ENCODE assay signal across 36 cellular contexts in genomic region chr10:68461032-68461431, GRCh38.
"Had no signal": no experiment of that assay in that cellular context is flagged by ENCODE, and none has a peak within 500 bp of the region (broad histone marks: within the 10 kb centered on the region; RNA-seq: fewer than 3 reads in every experiment).

No MANE protein-coding gene starts in this region.

- H3K9me3 Mint-ChIP-seq: activated CD4-positive, alpha-beta T cell treated with anti-CD3 and anti-CD28 coated beads, Interleukin-2, amount 10 ng/mL, durations not matched to agents 7 days and 5 days; activated naive CD4-positive, alpha-beta T cell treated with anti-CD3 and anti-CD28 coated beads, Interleukin-2, amount 10 ng/mL, durations not matched to agents 7 days and 5 days; activated naive CD4-positive, alpha-beta T cell treated with anti-CD3 and anti-CD28 coated beads, Interleukin-2, amount 50 U/mL, for 24 hours; activated naive CD8-positive, alpha-beta T cell treated with anti-CD3 and anti-CD28 coated beads, Interleukin-2, amount 10 ng/mL, durations not matched to agents 7 days and 5 days; activated naive CD8-positive, alpha-beta T cell treated with anti-CD3 and anti-CD28 coated beads, Interleukin-2, amount 50 U/mL, for 24 hours; activated T-cell treated with anti-CD3 and anti-CD28 coated beads, Interleukin-2, amount 50 U/mL, for 24 hours; activated T-helper 2 cell treated with anti-CD3 and anti-CD28 coated beads, Interferon-gamma antibody, Interleukin-2, Interleukin-4, amounts not matched to agents 10 μg/mL and 5 μg/mL and 100 μg/mL, durations not matched to agents 14 hours and 24 hours and 36 hours; brain; central memory CD8-positive, alpha-beta T cell; T-helper 2 cell treated with Interferon-gamma antibody and Interleukin-4, amounts not matched to agents 5 μg/mL and 100 μg/mL, for 36 hours; WTC11 had no signal

- H3K4me3 ChIP-seq: ascending aorta, cardiac muscle cell, colonic mucosa had no signal

- H3K4me3 Mint-ChIP-seq: activated CD4-positive, alpha-beta T cell treated with anti-CD3 and anti-CD28 coated beads for 36 hours; activated CD4-positive, alpha-beta T cell treated with anti-CD3 and anti-CD28 coated beads, Interleukin-2, amount 10 ng/mL, durations not matched to agents 7 days and 5 days; activated CD8-positive, alpha-beta memory T cell treated with anti-CD3 and anti-CD28 coated beads, Interleukin-2, amount 10 ng/mL, durations not matched to agents 7 days and 5 days; activated CD8-positive, alpha-beta T cell treated with anti-CD3 and anti-CD28 coated beads, Interleukin-2, amount 10 ng/mL, durations not matched to agents 7 days and 5 days; activated naive CD4-positive, alpha-beta T cell treated with anti-CD3 and anti-CD28 coated beads, Interleukin-2, amount 10 ng/mL, durations not matched to agents 7 days and 5 days; activated naive CD4-positive, alpha-beta T cell treated with anti-CD3 and anti-CD28 coated beads, Interleukin-2, amount 50 U/mL, for 24 hours; activated naive CD8-positive, alpha-beta T cell; activated naive CD8-positive, alpha-beta T cell treated with anti-CD3 and anti-CD28 coated beads, Interleukin-2, amount 10 ng/mL, durations not matched to agents 7 days and 5 days; activated naive CD8-positive, alpha-beta T cell treated with anti-CD3 and anti-CD28 coated beads, Interleukin-2, amount 50 U/mL, for 24 hours; activated T-cell treated with anti-CD3 and anti-CD28 coated beads, Interleukin-2, amount 50 U/mL, for 24 hours; brain; central memory CD8-positive, alpha-beta T cell; T-helper 2 cell treated with Interferon-gamma antibody and Interleukin-4, amounts not matched to agents 5 μg/mL and 100 μg/mL, for 36 hours; WTC11 had no signal

- H3K4me1 Mint-ChIP-seq: activated CD4-positive, alpha-beta T cell treated with anti-CD3 and anti-CD28 coated beads for 36 hours; activated naive CD4-positive, alpha-beta T cell treated with anti-CD3 and anti-CD28 coated beads, Interleukin-2, amount 10 ng/mL, durations not matched to agents 7 days and 5 days; activated naive CD4-positive, alpha-beta T cell treated with anti-CD3 and anti-CD28 coated beads, Interleukin-2, amount 50 U/mL, for 24 hours; activated naive CD8-positive, alpha-beta T cell treated with anti-CD3 and anti-CD28 coated beads, Interleukin-2, amount 50 U/mL, for 24 hours; brain; central memory CD8-positive, alpha-beta T cell; WTC11 had no signal

- H3K9me3 ChIP-seq: ascending aorta, colonic mucosa had no signal

- H3K27ac ChIP-seq: ascending aorta, cardiac muscle cell, colonic mucosa, WERI-Rb-1 had no signal

- H3K36me3 ChIP-seq: ascending aorta, colonic mucosa had no signal

- H3K27me3 ChIP-seq: ascending aorta, cardiac muscle cell, colonic mucosa had no signal

- H3K27ac Mint-ChIP-seq: activated CD4-positive, alpha-beta T cell treated with anti-CD3 and anti-CD28 coated beads for 36 hours; activated CD4-positive, alpha-beta T cell treated with anti-CD3 and anti-CD28 coated beads, Interleukin-2, amount 10 ng/mL, durations not matched to agents 7 days and 5 days; activated CD8-positive, alpha-beta memory T cell treated with anti-CD3 and anti-CD28 coated beads, Interleukin-2, amount 10 ng/mL, durations not matched to agents 7 days and 5 days; activated CD8-positive, alpha-beta T cell treated with anti-CD3 and anti-CD28 coated beads, Interleukin-2, amount 10 ng/mL, durations not matched to agents 7 days and 5 days; activated naive CD4-positive, alpha-beta T cell treated with anti-CD3 and anti-CD28 coated beads, Interleukin-2, amount 10 ng/mL, durations not matched to agents 7 days and 5 days; activated naive CD4-positive, alpha-beta T cell treated with anti-CD3 and anti-CD28 coated beads, Interleukin-2, amount 50 U/mL, for 24 hours; activated naive CD8-positive, alpha-beta T cell; activated naive CD8-positive, alpha-beta T cell treated with anti-CD3 and anti-CD28 coated beads, Interleukin-2, amount 10 ng/mL, durations not matched to agents 7 days and 5 days; activated naive CD8-positive, alpha-beta T cell treated with anti-CD3 and anti-CD28 coated beads, Interleukin-2, amount 50 U/mL, for 24 hours; activated T-cell treated with anti-CD3 and anti-CD28 coated beads, Interleukin-2, amount 50 U/mL, for 24 hours; activated T-helper 2 cell treated with anti-CD3 and anti-CD28 coated beads, Interferon-gamma antibody, Interleukin-2, Interleukin-4, amounts not matched to agents 10 μg/mL and 5 μg/mL and 100 μg/mL, durations not matched to agents 14 hours and 24 hours and 36 hours; brain; T-helper 2 cell treated with Interferon-gamma antibody and Interleukin-4, amounts not matched to agents 5 μg/mL and 100 μg/mL, for 36 hours; WTC11 had no signal

- ATAC-seq: activated CD4-positive, alpha-beta T cell treated with anti-CD3 and anti-CD28 coated beads for 36 hours; activated CD4-positive, CD25-positive, alpha-beta regulatory T cell treated with anti-CD3 and anti-CD28 coated beads, Interleukin-2, amount 50 U/mL, for 24 hours; activated CD8-positive, alpha-beta memory T cell treated with anti-CD3 and anti-CD28 coated beads, Interleukin-2, amount 10 ng/mL, durations not matched to agents 7 days and 5 days; activated CD8-positive, alpha-beta T cell treated with anti-CD3 and anti-CD28 coated beads, Interleukin-2, amount 10 ng/mL, durations not matched to agents 7 days and 5 days; activated naive CD8-positive, alpha-beta T cell treated with anti-CD3 and anti-CD28 coated beads, Interleukin-2, amount 50 U/mL, for 24 hours; WTC11 had no signal

- DNase-seq: activated CD4-positive, alpha-beta T cell treated with anti-CD3 and anti-CD28 coated beads for 1 hour; activated CD4-positive, alpha-beta T cell treated with anti-CD3 and anti-CD28 coated beads for 36 hours; activated CD4-positive, alpha-beta T cell treated with anti-CD3 and anti-CD28 coated beads for 48 hours; activated CD4-positive, alpha-beta T cell treated with anti-CD3 and anti-CD28 coated beads, Interleukin-2, amount 10 ng/mL, durations not matched to agents 7 days and 5 days; activated CD4-positive, alpha-beta T cell treated with anti-CD3 and anti-CD28 coated beads, Interleukin-2, amount 50 U/mL, for 48 hours; activated CD4-positive, CD25-positive, alpha-beta regulatory T cell; activated CD8-positive, alpha-beta memory T cell treated with anti-CD3 and anti-CD28 coated beads for 24 hours; activated CD8-positive, alpha-beta memory T cell treated with anti-CD3 and anti-CD28 coated beads, Interleukin-2, amount 10 ng/mL, durations not matched to agents 7 days and 5 days; activated CD8-positive, alpha-beta memory T cell treated with anti-CD3 and anti-CD28 coated beads, Interleukin-2, amount 50 U/mL, for 48 hours; activated CD8-positive, alpha-beta T cell treated with anti-CD3 and anti-CD28 coated beads, Interleukin-2, amount 10 ng/mL, durations not matched to agents 7 days and 5 days; activated effector memory CD4-positive, alpha-beta T cell treated with Interleukin-2 at 50 U/mL for 16 hours; activated gamma-delta T cell; activated naive CD4-positive, alpha-beta T cell treated with anti-CD3 and anti-CD28 coated beads, Interleukin-2, amount 10 ng/mL, durations not matched to agents 7 days and 5 days; activated naive CD4-positive, alpha-beta T cell treated with Interleukin-2 at 50 U/mL for 16 hours; activated naive CD8-positive, alpha-beta T cell treated with anti-CD3 and anti-CD28 coated beads, Interleukin-2, amount 10 ng/mL, durations not matched to agents 7 days and 5 days; activated naive CD8-positive, alpha-beta T cell treated with anti-CD3 and anti-CD28 coated beads, Interleukin-2, amount 50 U/mL, for 24 hours; activated T-cell treated with anti-CD3 and anti-CD28 coated beads, Interleukin-2, amount 50 U/mL, for 24 hours; activated T-cell treated with anti-CD3 and anti-CD28 coated beads, Interleukin-2, amount 50 U/mL, for 48 hours; amygdala; anterior cingulate cortex; caudate nucleus; cerebellar nuclear complex; colonic mucosa; T-helper 2 cell; T-helper 9 cell; WERI-Rb-1 had no signal

- H3K27me3 Mint-ChIP-seq: activated CD4-positive, alpha-beta T cell treated with anti-CD3 and anti-CD28 coated beads for 36 hours; activated CD4-positive, alpha-beta T cell treated with anti-CD3 and anti-CD28 coated beads, Interleukin-2, amount 10 ng/mL, durations not matched to agents 7 days and 5 days; activated CD8-positive, alpha-beta memory T cell treated with anti-CD3 and anti-CD28 coated beads, Interleukin-2, amount 10 ng/mL, durations not matched to agents 7 days and 5 days; activated naive CD4-positive, alpha-beta T cell treated with anti-CD3 and anti-CD28 coated beads, Interleukin-2, amount 10 ng/mL, durations not matched to agents 7 days and 5 days; activated naive CD4-positive, alpha-beta T cell treated with anti-CD3 and anti-CD28 coated beads, Interleukin-2, amount 50 U/mL, for 24 hours; activated naive CD8-positive, alpha-beta T cell; activated naive CD8-positive, alpha-beta T cell treated with anti-CD3 and anti-CD28 coated beads, Interleukin-2, amount 10 ng/mL, durations not matched to agents 7 days and 5 days; activated naive CD8-positive, alpha-beta T cell treated with anti-CD3 and anti-CD28 coated beads, Interleukin-2, amount 50 U/mL, for 24 hours; activated T-cell treated with anti-CD3 and anti-CD28 coated beads, Interleukin-2, amount 50 U/mL, for 24 hours; brain; central memory CD8-positive, alpha-beta T cell had no signal

- H3K4me1 ChIP-seq: ascending aorta, colonic mucosa had no signal
